In the genomic region with DNA sequence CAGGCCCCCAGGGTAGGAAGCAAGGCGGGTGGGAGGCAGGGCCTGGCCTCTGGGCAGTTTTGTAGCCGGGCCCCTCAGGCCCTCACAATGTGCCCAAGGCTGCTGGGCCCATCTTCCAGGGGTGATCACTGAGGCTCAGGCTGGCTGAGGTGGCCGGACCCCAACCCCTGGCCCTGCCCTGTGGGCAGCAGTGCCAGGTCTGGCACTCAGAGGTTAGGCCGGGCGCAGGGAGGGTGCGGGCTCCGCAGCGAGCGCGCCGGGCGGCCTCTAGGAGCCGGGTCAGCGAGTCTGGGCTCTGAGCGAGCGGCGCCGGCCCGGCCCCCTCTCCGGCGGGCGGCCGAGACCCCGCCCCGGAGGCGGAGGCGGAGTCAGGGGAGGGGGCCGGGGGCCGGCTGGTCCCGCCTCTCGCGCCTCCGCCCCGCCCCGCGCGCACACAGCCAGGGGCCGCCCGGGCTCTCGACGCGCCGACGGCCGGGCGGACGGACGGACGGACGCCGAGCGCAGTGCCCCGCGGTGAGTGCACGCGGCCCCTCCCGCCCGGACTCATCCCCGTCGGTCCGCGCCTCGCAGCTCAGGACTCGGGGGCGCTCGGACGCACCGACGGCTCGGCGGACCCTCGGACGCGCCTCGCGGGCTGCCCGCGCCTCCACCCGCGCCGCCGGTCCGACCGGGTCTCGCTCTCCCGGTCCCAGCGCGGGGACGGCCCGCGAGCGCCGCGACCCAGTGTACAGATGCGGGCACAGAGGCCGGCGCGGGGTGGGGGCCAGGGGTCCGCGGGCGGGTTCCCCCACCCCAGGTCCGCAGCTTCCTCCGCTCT, we compare ENCODE assay signal across 8 cellular contexts.
DNase-seq lines count a peak whose midpoint lies in the region; ATAC-seq lines count a peak whose summit lies in the region.

A gene (plus strand): TSS at position 430 of the 817 bp plus-strand sequence. CDS start 21,231 bp downstream, outside the sequence.

- peaks cover 6% of the 10 kb centered on the region for H3K36me3 Mint-ChIP-seq in stimulated activated effector memory CD8-positive, alpha-beta T cell treated with anti-CD3 and anti-CD28 coated beads, Interleukin-12 subunit alpha, Interleukin-12 subunit beta, amount 100 ng/mL, for 72 hours

- peak within 1 kb of the TSS; percentile 43 for H3K4me3 ChIP-seq in iPS-18c (ENCODE audit: insufficient read depth, low read depth, low read length)

- H3K4me3 Mint-ChIP-seq in stimulated activated effector memory CD8-positive, alpha-beta T cell treated with anti-CD3 and anti-CD28 coated beads, Interleukin-12 subunit alpha, Interleukin-12 subunit beta, amount 100 ng/mL, for 72 hours: peak within 1 kb of the TSS; percentile 61

- H3K9me3 ChIP-seq in iPS-18c (ENCODE audit: control insufficient read depth, insufficient read depth, low read length): no peaks in the 10 kb centered on the region

- peak; percentile 35 for DNase-seq in stimulated activated CD4-positive, alpha-beta T cell treated with anti-CD3 and anti-CD28 coated beads, Interleukin-15, amount 100 ng/mL, for 24 hours
- no peak for DNase-seq in stimulated activated CD4-positive, alpha-beta T cell treated with anti-CD3 and anti-CD28 coated beads, Interleukin-2, amount 100 ng/mL, for 48 hours
- DNase-seq in astrocyte of the hippocampus (ENCODE audit: low read depth, low spot score): peak; percentile 73
- no peak for DNase-seq in stimulated activated effector memory CD8-positive, alpha-beta T cell treated with anti-CD3 and anti-CD28 coated beads, Interleukin-12 subunit alpha, Interleukin-12 subunit beta, amount 100 ng/mL, for 72 hours (ENCODE audit: low spot score in 2 of 2)
- no peak for DNase-seq in LoVo (ENCODE audit: low spot score)

- no peak within 1 kb of the TSS for H3K27ac Mint-ChIP-seq in stimulated activated effector memory CD8-positive, alpha-beta T cell treated with anti-CD3 and anti-CD28 coated beads, Interleukin-12 subunit alpha, Interleukin-12 subunit beta, amount 100 ng/mL, for 72 hours

- no peaks in the 10 kb centered on the region for H3K9me3 Mint-ChIP-seq in stimulated activated effector memory CD8-positive, alpha-beta T cell treated with anti-CD3 and anti-CD28 coated beads, Interleukin-12 subunit alpha, Interleukin-12 subunit beta, amount 100 ng/mL, for 72 hours

- H3K4me1 Mint-ChIP-seq in stimulated activated effector memory CD8-positive, alpha-beta T cell treated with anti-CD3 and anti-CD28 coated beads, Interleukin-12 subunit alpha, Interleukin-12 subunit beta, amount 100 ng/mL, for 72 hours: peaks cover 30% of the 10 kb centered on the region

- no peak for ATAC-seq in stimulated activated effector memory CD8-positive, alpha-beta T cell treated with anti-CD3 and anti-CD28 coated beads, Interleukin-12 subunit alpha, Interleukin-12 subunit beta, amount 100 ng/mL, for 72 hours
- ATAC-seq in HG03457 (IDR thresholded peaks at IDR 0.05; ENCODE audit: unreplicated experiment) (no peak), GM19035 (IDR thresholded peaks at IDR 0.05; ENCODE audit: unreplicated experiment) (no peak)

Comparison
In these comparisons a context has a peak if more than half of its experiments do, and no peak if none do; other contexts are left out.
1. DNase-seq: peak in stimulated activated CD4-positive, alpha-beta T cell treated with anti-CD3 and anti-CD28 coated beads, Interleukin-15, amount 100 ng/mL, for 24 hours (single experiment) and astrocyte of the hippocampus (single experiment); none in stimulated activated CD4-positive, alpha-beta T cell treated with anti-CD3 and anti-CD28 coated beads, Interleukin-2, amount 100 ng/mL, for 48 hours (0 of 2), stimulated activated effector memory CD8-positive, alpha-beta T cell treated with anti-CD3 and anti-CD28 coated beads, Interleukin-12 subunit alpha, Interleukin-12 subunit beta, amount 100 ng/mL, for 72 hours (0 of 2) and LoVo (single experiment).